Comparison of ENCODE assay signal across 13 cellular contexts in genomic region chr2:27903649-27904544, GRCh38. TPM values are rescaled to one million over a fixed set of nuclear protein-coding genes. Genes with fewer than 3 reads are reported as not detected.
DNase-seq lines count a peak whose midpoint lies in the region; ATAC-seq, FAIRE-seq and TF ChIP-seq lines count a peak whose summit lies in the region.
"Had no signal": no experiment of that assay in that cellular context is flagged by ENCODE, and none has a peak within 500 bp of the region (broad histone marks: within the 10 kb centered on the region; RNA-seq: fewer than 3 reads in every experiment).

No MANE protein-coding gene starts in this region.

- H3K4me1 ChIP-seq in mucosa of descending colon (ENCODE audit: low read depth) = no peaks in the 10 kb centered on the region

- intact Hi-C loops in mucosa of descending colon (cut with DNase I, micrococcal nuclease) = no loop called here

- FAIRE-seq in GM12892 (lab: Jason Lieb, UNC) (peak; percentile 54), bronchial epithelial cell (lab: Jason Lieb, UNC) (no peak)

- no peak overlapping the region for H3K4me3 ChIP-seq in bronchial epithelial cell (ENCODE audit: low read depth, low read length)
- no peak overlapping the region for H3K4me3 ChIP-seq in mucosa of descending colon

- no peaks in the 10 kb centered on the region for H3K9me3 ChIP-seq in mucosa of descending colon

- no peaks in the 10 kb centered on the region for H3K27me3 ChIP-seq in bronchial epithelial cell (ENCODE audit: control insufficient read depth, insufficient read depth, low read length)

- TF ChIP-seq POLR2A in GM12892 (IDR thresholded peaks at IDR 0.05; ENCODE audit: low read depth, low read length) = no peak

- H3K27ac ChIP-seq in caudate nucleus (ENCODE audit: low read depth, low read length) = no peak overlapping the region

- no peak for DNase-seq in GM12892 (ENCODE audit: insufficient read length)
- peak; percentile 33 for DNase-seq in NCI-H226
- DNase-seq in bronchial epithelial cell (ENCODE audit: low read depth) = peak; percentile 80
- no peak for DNase-seq in mucosa of descending colon
- DNase-seq in DMS79 treated with DMSO at 0.1 percent for 48 hours (lab: John Stamatoyannopoulos, UW) = no peak
- DNase-seq in caudate nucleus (lab: John Stamatoyannopoulos, UW) = no peak
- DNase-seq: activated gamma-delta T cell; CD4-positive, alpha-beta T cell; NCI-H1417 treated with DMSO at 0.1 percent for 48 hours; NCI-H748 treated with DMSO at 0.1 percent for 48 hours; stimulated activated CD4-positive, alpha-beta T cell treated with anti-CD3 and anti-CD28 coated beads, Interleukin-2, amount 100 ng/mL, for 48 hours had no signal

- ATAC-seq in mucosa of descending colon (peak; percentile 88), HG03571 (IDR thresholded peaks at IDR 0.05; ENCODE audit: unreplicated experiment) (no peak), GM19455 (IDR thresholded peaks at IDR 0.05; ENCODE audit: unreplicated experiment) (no peak)

- TF ChIP-seq CTCF in bronchial epithelial cell (IDR thresholded peaks at IDR 0.05; ENCODE audit: insufficient read depth, low read length, severe bottlenecking) (no peak), mucosa of descending colon (IDR thresholded peaks at IDR 0.05) (no peak)

- H3K36me3 ChIP-seq in bronchial epithelial cell (ENCODE audit: control insufficient read depth, insufficient read depth, low read length) = no peaks in the 10 kb centered on the region
- H3K36me3 ChIP-seq in mucosa of descending colon (ENCODE audit: low read depth) = no peaks in the 10 kb centered on the region

RNA-seq across cellular contexts. Expression of gene BABAM2, which starts 13.4 kb away (rescaled TPM):
- polyA plus RNA-seq in GM12892 (2012; ENCODE audit: missing spikeins) = 31.4 TPM
- total RNA-seq in bronchial epithelial cell (8.4 and 15.9 TPM in 2 replicates), mucosa of descending colon (10 to 100 TPM; 34.8 to 42.4 (median 41.3) TPM)

RNA-seq across cellular contexts. Expression of gene RBKS, which starts 13.7 kb away (rescaled TPM):
- 1.4 TPM for polyA plus RNA-seq in GM12892 (2012; ENCODE audit: missing spikeins)
- total RNA-seq in bronchial epithelial cell (0.79 and 0.90 TPM in 2 replicates), mucosa of descending colon (10 to 100 TPM in 2 of 3 donors, 1 to 10 TPM in 1; 5.9 to 10.6 (median 10.3) TPM)

Comparison
In these comparisons a context has a peak if more than half of its experiments do, and no peak if none do; other contexts are left out.
1. DNase-seq: peak in NCI-H226 (single experiment) and bronchial epithelial cell (single experiment); none in GM12892 (single experiment), mucosa of descending colon (0 of 3), DMS79 treated with DMSO at 0.1 percent for 48 hours (single experiment) and caudate nucleus (0 of 61).